In genomic region chr3:46915297-46915822, GRCh38 we compare ENCODE assay signal across 1 cellular context.
TF ChIP-seq lines count a peak whose summit lies in the region.

No MANE protein-coding gene starts in this region.

TF ChIP-seq in HepG2, 621 proteins besides CTCF, POLR2A, EP300 and RAD21:
- TF ChIP-seq POLR2AphosphoS5 (IDR thresholded peaks at IDR 0.05; ENCODE audit: low read depth, low read length): 0 out of 2 replicates have a peak, but pooled peaks have one; percentile 22
- peak; percentile 35; the same call in 1 of the 2 replicates for TF ChIP-seq CEBPB (IDR thresholded peaks at IDR 0.05; ENCODE audit: borderline replicate concordance, low read depth, low read length)
- TF ChIP-seq DMTF1 (CRISPR knock-in tag; IDR thresholded peaks at IDR 0.05): no peak
- peak; percentile 92 for TF ChIP-seq RBM22 (optimal IDR thresholded peaks at IDR 0.05; ENCODE audit: low read length)
- no peak for TF ChIP-seq ZNF781 (CRISPR knock-in tag; IDR thresholded peaks at IDR 0.05; ENCODE audit: borderline replicate concordance, not compliant biosample characterization)
